Comparison of ENCODE assay signal across 11 cellular contexts in genomic region chr20:59221049-59221748, GRCh38. TPM values are rescaled to one million over a fixed set of nuclear protein-coding genes. Genes with fewer than 3 reads are reported as not detected.
DNase-seq lines count a peak whose midpoint lies in the region; ATAC-seq, FAIRE-seq and TF ChIP-seq lines count a peak whose summit lies in the region.
"Had no signal": no experiment of that assay in that cellular context is flagged by ENCODE, and none has a peak within 500 bp of the region (broad histone marks: within the 10 kb centered on the region; RNA-seq: fewer than 3 reads in every experiment).

No MANE protein-coding gene starts in this region.

- TF ChIP-seq CTCF in A673 (conservative IDR thresholded peaks at IDR 0.05; ENCODE audit: low read depth, low read length) (no peak), keratinocyte (optimal IDR thresholded peaks at IDR 0.05 in 1 of 3, IDR thresholded peaks at IDR 0.05 in 1 of 3, conservative IDR thresholded peaks at IDR 0.05 in 1 of 3; ENCODE audit: extremely low read depth in 1 of 3, insufficient read depth in 2 of 3, low read length in 3 of 3) (no peak)

- dilution Hi-C loops in keratinocyte (cut with MboI; ENCODE audit: extremely low pct_ligation_motif_present, low sequenced_read_pairs) = loop anchor here (25.0 kb wide), 1 partner anchor 359 kb away; the partner anchor contains the start of genes GNAS and GNAS-AS1

- H3K9me1 ChIP-seq in keratinocyte (ENCODE audit: control insufficient read depth, extremely low read depth, insufficient read depth, low read length) = no peaks in the 10 kb centered on the region

- DNase-seq in A673 (ENCODE audit: low spot score) = no peak
- DNase-seq in ELR (ENCODE audit: low read depth) = peak; percentile 23
- DNase-seq in activated naive CD4-positive, alpha-beta T cell treated with anti-CD3 and anti-CD28 coated beads, Interleukin-2, amount 50 U/mL, for 72 hours (ENCODE audit: low spot score in 2 of 2) = no peak
- DNase-seq in keratinocyte (ENCODE audit: low read depth, low spot score) = no peak
- no peak for DNase-seq in NCI-H128 (lab: John Stamatoyannopoulos, UW; ENCODE audit: unreplicated experiment)
- no peak for DNase-seq in epidermal melanocyte (ENCODE audit: insufficient read length, low spot score)
- DNase-seq in NCI-H187 (lab: John Stamatoyannopoulos, UW) = no peak
- DNase-seq: Kasumi-1, NCI-H774 had no signal

- H4K20me1 ChIP-seq in keratinocyte (ENCODE audit: control insufficient read depth, extremely low read depth, insufficient read depth, low read length) = no peaks in the 10 kb centered on the region

- no peak for FAIRE-seq in keratinocyte (lab: Jason Lieb, UNC)

- peak overlapping the region; percentile 47 for H3K4me3 ChIP-seq in A673 (ENCODE audit: low read depth, low read length, poor library complexity, severe bottlenecking)
- H3K4me3 ChIP-seq in keratinocyte (ENCODE audit: control insufficient read depth in 2 of 3, extremely low read depth in 1 of 3, insufficient read depth in 2 of 3, low read depth in 1 of 3, low read length in 3 of 3) = no peak overlapping the region

- H3K9me3 ChIP-seq in A673 (ENCODE audit: low read depth, low read length, poor library complexity, severe bottlenecking) (no peaks in the 10 kb centered on the region), keratinocyte (ENCODE audit: control insufficient read depth, low read depth, low read length) (no peaks in the 10 kb centered on the region)

- intact Hi-C loops in A673 (cut with micrococcal nuclease; ENCODE audit: unreplicated experiment) = loop anchor here (5.0 to 10.0 kb wide), 2 partner anchors 184 to 236 kb away; no protein-coding TSS in a partner anchor

- CTCF ChIA-PET in A673 (lab: Charles Lee) = interaction anchor here (0.6 to 1.9 kb wide), 3 partner anchors 133 to 351 kb away, joined by 4 to 15 read pairs (median 10); no protein-coding TSS in a partner anchor

- H3K27ac ChIP-seq in A673 (ENCODE audit: low read depth, low read length, poor library complexity, severe bottlenecking) = no peak overlapping the region
- H3K27ac ChIP-seq in keratinocyte (ENCODE audit: control insufficient read depth, insufficient read depth, low read length) = no peak overlapping the region

- H3K4me1 ChIP-seq in A673 (ENCODE audit: insufficient read depth, low read length, poor library complexity, severe bottlenecking) (peaks cover 13% of the 10 kb centered on the region), keratinocyte (ENCODE audit: control insufficient read depth, extremely low read depth, insufficient read depth, low read length) (no peaks in the 10 kb centered on the region)

- no peaks in the 10 kb centered on the region for H3K9me3 Mint-ChIP-seq in activated naive CD4-positive, alpha-beta T cell treated with anti-CD3 and anti-CD28 coated beads, Interleukin-2, amount 50 U/mL, for 72 hours

- H3K36me3 ChIP-seq in A673 (ENCODE audit: insufficient read depth, low read length, poor library complexity, severe bottlenecking) (no peaks in the 10 kb centered on the region), keratinocyte (ENCODE audit: control insufficient read depth in 2 of 2, extremely low read depth in 1 of 2, insufficient read depth in 2 of 2, low read length in 2 of 2) (no peaks in the 10 kb centered on the region)

- POLR2A ChIA-PET in A673 (lab: Charles Lee; ENCODE audit: low non-redundant PET) = no interaction called here

- H3K27ac Mint-ChIP-seq in activated naive CD4-positive, alpha-beta T cell treated with anti-CD3 and anti-CD28 coated beads, Interleukin-2, amount 50 U/mL, for 72 hours = peak overlapping the region; percentile 50 to 81

- H3K36me3 Mint-ChIP-seq in activated naive CD4-positive, alpha-beta T cell treated with anti-CD3 and anti-CD28 coated beads, Interleukin-2, amount 50 U/mL, for 72 hours = no peaks in the 10 kb centered on the region

- no peaks in the 10 kb centered on the region for H3K79me2 ChIP-seq in keratinocyte (ENCODE audit: control insufficient read depth, insufficient read depth, low read length)

- H3K27me3 ChIP-seq in A673 (replicated peaks; ENCODE audit: insufficient read depth, low read depth, low read length, poor library complexity) (peaks cover 73% of the 10 kb centered on the region), keratinocyte (ENCODE audit: control insufficient read depth, extremely low read depth, insufficient read depth, low read length) (peaks cover 44% of the 10 kb centered on the region)

- no peak overlapping the region for H2AFZ ChIP-seq in keratinocyte (ENCODE audit: control insufficient read depth, low read length)

- no peak overlapping the region for H3K9ac ChIP-seq in keratinocyte (ENCODE audit: control insufficient read depth, extremely low read depth, insufficient read depth, low read length)

- H3K4me2 ChIP-seq in keratinocyte (ENCODE audit: control insufficient read depth, extremely low read depth, insufficient read depth, low read depth, low read length) = peak overlapping the region; percentile 84

- BruUV-seq in A673 (replicated peaks; lab: Mats Ljungman, UMichigan) = no TSS peak

- peak; percentile 18 to 48 for ATAC-seq in activated naive CD4-positive, alpha-beta T cell treated with anti-CD3 and anti-CD28 coated beads, Interleukin-2, amount 50 U/mL, for 72 hours
- no peak for ATAC-seq in HG03432 (IDR thresholded peaks at IDR 0.05; ENCODE audit: unreplicated experiment)

RNA-seq across cellular contexts. Expression of gene ZNF831, which starts 57.6 kb away (rescaled TPM):
- not detected in 2 replicates for total RNA-seq in A673 (2021)
- 10 to 100 TPM in 1 of 2 donors, 1 to 10 TPM in 1; 6.6 to 12.7 TPM for total RNA-seq in activated naive CD4-positive, alpha-beta T cell treated with anti-CD3 and anti-CD28 coated beads, Interleukin-2, amount 50 U/mL, for 72 hours
- not detected in 3 replicates for polyA plus RNA-seq in keratinocyte
- not detected for polyA plus RNA-seq in keratinocyte (2011; ENCODE audit: low read depth)
- polyA plus RNA-seq in keratinocyte (2011; cell fraction: cytosol; rRNA removed) = not detected in 2 replicates
- polyA plus RNA-seq in keratinocyte (2011; cell fraction: nucleus; rRNA removed) = not detected in 2 replicates
- polyA plus RNA-seq in keratinocyte (2012; ENCODE audit: low replicate concordance) = not detected in 2 replicates
- polyA minus RNA-seq in keratinocyte = not detected in 3 replicates
- not detected for polyA minus RNA-seq in keratinocyte (2011; cell fraction: cytosol; rRNA and poly(A)+ RNA removed)
- polyA minus RNA-seq in keratinocyte (2011; cell fraction: nucleus; rRNA and poly(A)+ RNA removed) = not detected in 2 replicates
- total RNA-seq: pulmonary artery endothelial cell had no signal
